In the genomic region with DNA sequence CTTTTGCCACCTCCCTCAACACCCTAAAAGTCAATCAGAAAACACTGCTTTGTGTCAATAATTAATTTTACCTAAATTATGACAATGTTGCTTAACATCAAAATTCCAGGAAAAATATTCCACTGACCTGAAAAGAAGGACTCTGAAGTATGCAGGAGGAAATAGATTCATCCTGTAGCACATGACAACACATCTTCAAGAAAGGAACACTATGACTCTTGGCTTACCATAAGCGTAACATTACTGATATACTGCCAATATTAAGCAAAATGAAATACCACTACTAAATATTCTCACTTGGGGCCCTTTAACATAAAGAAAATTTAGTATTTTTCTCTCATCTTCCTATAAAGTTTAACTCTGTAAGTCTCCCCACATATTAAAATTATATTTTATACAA, we compare ENCODE assay signal across 28 cellular contexts.
"Had no signal": no experiment of that assay in that cellular context is flagged by ENCODE, and none has a peak within 500 bp of the region (broad histone marks: within the 10 kb centered on the region; RNA-seq: fewer than 3 reads in every experiment).

No MANE protein-coding gene starts in this region.

- H3K27ac ChIP-seq: neural progenitor cell, ovary, parathyroid adenoma, psoas muscle, right lobe of liver, sigmoid colon, stomach, thoracic aorta, thyroid gland, tibial nerve, upper lobe of right lung, uterus had no signal

- H3K4me1 ChIP-seq: neural progenitor cell, uterus had no signal

- H3K9me3 Mint-ChIP-seq: natural killer cell; nephron; neural progenitor cell; stimulated activated effector memory CD8-positive, alpha-beta T cell treated with anti-CD3 and anti-CD28 coated beads, Interleukin-12 subunit alpha, Interleukin-12 subunit beta, amount 100 ng/mL, for 72 hours; stimulated activated naive B cell treated with anti-CD40 and anti-IgM and Interleukin-4, amounts not matched to agents 10 μg/mL and 1 μg/mL and 100 μg/mL, for 72 hours; stimulated activated naive CD8-positive, alpha-beta T cell treated with anti-CD3 and anti-CD28 coated beads, Interleukin-15, Interleukin-2, amounts not matched to agents 100 ng/mL and 50 ng/mL, for 24 hours had no signal

- H3K4me3 ChIP-seq: neural progenitor cell, ovary, psoas muscle, right lobe of liver, sigmoid colon, stomach, thoracic aorta, thyroid gland, tibial nerve, upper lobe of right lung, uterus had no signal

- H3K27ac Mint-ChIP-seq: natural killer cell; nephron; neural progenitor cell; progenitor cell of endocrine pancreas; stimulated activated effector memory CD8-positive, alpha-beta T cell treated with anti-CD3 and anti-CD28 coated beads, Interleukin-12 subunit alpha, Interleukin-12 subunit beta, amount 100 ng/mL, for 72 hours; stimulated activated naive B cell treated with anti-CD40 and anti-IgM and Interleukin-4, amounts not matched to agents 10 μg/mL and 1 μg/mL and 100 μg/mL, for 72 hours had no signal

- H3K27me3 Mint-ChIP-seq: progenitor cell of endocrine pancreas; stimulated activated naive B cell treated with anti-CD40 and anti-IgM and Interleukin-4, amounts not matched to agents 10 μg/mL and 1 μg/mL and 100 μg/mL, for 72 hours; stimulated activated naive CD8-positive, alpha-beta T cell treated with anti-CD3 and anti-CD28 coated beads, Interleukin-15, Interleukin-2, amounts not matched to agents 100 ng/mL and 50 ng/mL, for 24 hours had no signal

- H3K36me3 Mint-ChIP-seq: natural killer cell; stimulated activated effector memory CD8-positive, alpha-beta T cell treated with anti-CD3 and anti-CD28 coated beads, Interleukin-12 subunit alpha, Interleukin-12 subunit beta, amount 100 ng/mL, for 72 hours had no signal

- H3K4me3 Mint-ChIP-seq: natural killer cell; nephron; neural progenitor cell; stimulated activated effector memory CD8-positive, alpha-beta T cell treated with anti-CD3 and anti-CD28 coated beads, Interleukin-12 subunit alpha, Interleukin-12 subunit beta, amount 100 ng/mL, for 72 hours; stimulated activated naive B cell treated with anti-CD40 and anti-IgM and Interleukin-4, amounts not matched to agents 10 μg/mL and 1 μg/mL and 100 μg/mL, for 72 hours; stimulated activated naive CD8-positive, alpha-beta T cell treated with anti-CD3 and anti-CD28 coated beads, Interleukin-15, Interleukin-2, amounts not matched to agents 100 ng/mL and 50 ng/mL, for 24 hours had no signal

- H3K27me3 ChIP-seq: neural progenitor cell, ovary, right lobe of liver, sigmoid colon, stomach, thyroid gland, tibial nerve, upper lobe of right lung, uterus had no signal

- FAIRE-seq: small intestine had no signal

- H3K9me3 ChIP-seq: ovary, psoas muscle, right lobe of liver, sigmoid colon, stomach, thoracic aorta, thyroid gland, tibial nerve, upper lobe of right lung, uterus had no signal

- H3K4me2 ChIP-seq: neural progenitor cell had no signal

- DNase-seq: natural killer cell; occipital lobe; ovary; posterior cingulate gyrus; psoas muscle; right cardiac atrium; right lobe of liver; sigmoid colon; small intestine; stimulated activated CD4-positive, alpha-beta T cell treated with anti-CD3 and anti-CD28 coated beads, Interleukin-15, amount 100 ng/mL, for 24 hours; stimulated activated CD4-positive, alpha-beta T cell treated with anti-CD3 and anti-CD28 coated beads, Interleukin-2, amount 100 ng/mL, for 24 hours; stimulated activated CD4-positive, alpha-beta T cell treated with anti-CD3 and anti-CD28 coated beads, Interleukin-2, amount 100 ng/mL, for 48 hours; stimulated activated CD4-positive, alpha-beta T cell treated with anti-CD3 and anti-CD28 coated beads, Interleukin-4, amount 100 ng/mL, for 24 hours; stimulated activated naive B cell treated with anti-CD40 and anti-IgM and Interleukin-4, amounts not matched to agents 10 μg/mL and 1 μg/mL and 100 μg/mL, for 72 hours; stimulated activated naive CD4-positive, alpha-beta T cell treated with Interleukin-2 at 50 U/mL for 16 hours; stomach; thyroid gland; trophoblast cell; upper lobe of right lung; uterus had no signal

- ATAC-seq: natural killer cell; right cardiac atrium; right lobe of liver; stimulated activated effector memory CD8-positive, alpha-beta T cell treated with anti-CD3 and anti-CD28 coated beads, Interleukin-12 subunit alpha, Interleukin-12 subunit beta, amount 100 ng/mL, for 72 hours; stimulated activated naive B cell treated with anti-CD40 and anti-IgM and Interleukin-4, amounts not matched to agents 10 μg/mL and 1 μg/mL and 100 μg/mL, for 72 hours; upper lobe of right lung had no signal

- H3K36me3 ChIP-seq: neural progenitor cell, ovary, sigmoid colon, stomach, thoracic aorta, thyroid gland, upper lobe of right lung, uterus had no signal
